ENCODE assay signal across 9 cellular contexts in genomic region chr10:16521311-16522016, GRCh38. TPM values are rescaled to one million over a fixed set of nuclear protein-coding genes. Genes with fewer than 3 reads are reported as not detected.
DNase-seq lines count a peak whose midpoint lies in the region; ATAC-seq, FAIRE-seq and TF ChIP-seq lines count a peak whose summit lies in the region.
"Had no signal": no experiment of that assay in that cellular context is flagged by ENCODE, and none has a peak within 500 bp of the region (broad histone marks: within the 10 kb centered on the region; RNA-seq: fewer than 3 reads in every experiment).

TSS of gene C1QL3 (minus strand) at chr10:16521879. CDS start at chr10:16521065, 814 bp downstream.

- no peak within 1 kb of the TSS for H3K18ac ChIP-seq in trophoblast cell (ENCODE audit: low read length)

- H3K27me3 Mint-ChIP-seq in activated T-cell treated with anti-CD3 and anti-CD28 coated beads, Interleukin-2, amount 50 U/mL, for 24 hours = peaks cover 39% of the 10 kb centered on the region

- no peak within 1 kb of the TSS for H2BK12ac ChIP-seq in trophoblast cell (ENCODE audit: low read length)

- peak within 1 kb of the TSS; percentile 77 for H3K4me3 Mint-ChIP-seq in activated T-cell treated with anti-CD3 and anti-CD28 coated beads, Interleukin-2, amount 50 U/mL, for 24 hours

- H2BK120ac ChIP-seq in trophoblast cell (ENCODE audit: insufficient read depth, low read length, poor library complexity) = no peak within 1 kb of the TSS

- H4K12ac ChIP-seq in trophoblast cell (ENCODE audit: low read depth, low read length) = no peak within 1 kb of the TSS

- peak; percentile 9 for DNase-seq in AG10803 (ENCODE audit: low read depth)
- peak; percentile 48 for DNase-seq in activated T-cell treated with anti-CD3 and anti-CD28 coated beads, Interleukin-2, amount 50 U/mL, for 24 hours
- DNase-seq in frontal cortex (ENCODE audit: low spot score in 2 of 2) = no peak
- DNase-seq in trophoblast cell = no peak
- DNase-seq in OCI-M2 (lab: John Stamatoyannopoulos, UW; ENCODE audit: unreplicated experiment) = no peak
- no peak for DNase-seq in COR-L47 (lab: John Stamatoyannopoulos, UW)

- H3K36me3 Mint-ChIP-seq in activated T-cell treated with anti-CD3 and anti-CD28 coated beads, Interleukin-2, amount 50 U/mL, for 24 hours (ENCODE audit: low read depth) = peaks cover 2% of the 10 kb centered on the region

- no peak within 1 kb of the TSS for H3K23ac ChIP-seq in trophoblast cell (ENCODE audit: low read length)

- no peaks in the 10 kb centered on the region for H3K36me3 ChIP-seq in trophoblast cell (ENCODE audit: control insufficient read depth in 1 of 2, insufficient read depth in 2 of 2, low read length in 2 of 2)

- peak within 1 kb of the TSS; percentile 49 for H3K4me3 ChIP-seq in AG10803 (ENCODE audit: low read length)
- peak within 1 kb of the TSS; percentile 43 for H3K4me3 ChIP-seq in trophoblast cell (ENCODE audit: low read depth, low read length)

- peaks cover 12% of the 10 kb centered on the region for H3K4me1 Mint-ChIP-seq in activated T-cell treated with anti-CD3 and anti-CD28 coated beads, Interleukin-2, amount 50 U/mL, for 24 hours (ENCODE audit: low read depth)

- no peak within 1 kb of the TSS for H4K8ac ChIP-seq in trophoblast cell (ENCODE audit: low read depth, low read length)

- peak within 1 kb of the TSS; percentile 5 for H4K91ac ChIP-seq in trophoblast cell (ENCODE audit: low read depth, low read length)

- no peak within 1 kb of the TSS for H3K9ac ChIP-seq in trophoblast cell (ENCODE audit: low read length)

- no peak within 1 kb of the TSS for H2AK5ac ChIP-seq in trophoblast cell (ENCODE audit: low read length)

- peak within 1 kb of the TSS; percentile 92 for H3K4me2 ChIP-seq in trophoblast cell (ENCODE audit: low read length)

- ATAC-seq in GM19025 (IDR thresholded peaks at IDR 0.05; ENCODE audit: low read depth, unreplicated experiment) (peak; percentile 25), HG03280 (IDR thresholded peaks at IDR 0.05; ENCODE audit: unreplicated experiment) (peak; percentile 30)

- no peak within 1 kb of the TSS for H3K27ac Mint-ChIP-seq in activated T-cell treated with anti-CD3 and anti-CD28 coated beads, Interleukin-2, amount 50 U/mL, for 24 hours

- no peak within 1 kb of the TSS for H3K27ac ChIP-seq in trophoblast cell (ENCODE audit: low read depth, low read length)

- peaks cover 35% of the 10 kb centered on the region for H3K27me3 ChIP-seq in trophoblast cell (ENCODE audit: insufficient read depth, low read length)

- WGBS in trophoblast cell (ENCODE audit: extremely low coverage, insufficient coverage, insufficient read length) = no CpG with 5 or more reads among the region's 68 CpGs

- peak within 1 kb of the TSS; percentile 58 for H3K14ac ChIP-seq in trophoblast cell (ENCODE audit: low read length)

- H3K4me1 ChIP-seq in trophoblast cell (ENCODE audit: control insufficient read depth in 1 of 2, insufficient read depth in 2 of 2, low read length in 2 of 2) = peaks cover 18% of the 10 kb centered on the region in 2 experiments

- no peaks in the 10 kb centered on the region for H3K79me1 ChIP-seq in trophoblast cell (ENCODE audit: low read length)

- no peak within 1 kb of the TSS for H2BK5ac ChIP-seq in trophoblast cell (ENCODE audit: low read depth, low read length, poor library complexity)

- no peak for FAIRE-seq in frontal cortex (lab: Jason Lieb, UNC)

- peak within 1 kb of the TSS; percentile 45 for H2AFZ ChIP-seq in trophoblast cell (ENCODE audit: insufficient read depth, low read length, poor library complexity)

- peaks cover 1% of the 10 kb centered on the region for H3K79me2 ChIP-seq in trophoblast cell (ENCODE audit: control insufficient read depth, insufficient read depth, low read length, poor library complexity)

- no peaks in the 10 kb centered on the region for H3K9me3 Mint-ChIP-seq in activated T-cell treated with anti-CD3 and anti-CD28 coated beads, Interleukin-2, amount 50 U/mL, for 24 hours

- no peak within 1 kb of the TSS for H3K4ac ChIP-seq in trophoblast cell (ENCODE audit: low read depth, low read length)

- no peaks in the 10 kb centered on the region for H3K9me3 ChIP-seq in trophoblast cell (ENCODE audit: insufficient read depth, low read depth, low read length)

- no peak for TF ChIP-seq CTCF in AG10803 (conservative IDR thresholded peaks at IDR 0.05; ENCODE audit: low read length)

RNA-seq across cellular contexts. Expression of gene C1QL3, which starts in this region (rescaled TPM):
- 70.5 TPM for total RNA-seq in frontal cortex
- 0.61 and 0.75 TPM in 2 replicates for polyA plus RNA-seq in trophoblast cell (2013)
- total RNA-seq: mononuclear cell had no signal

Comparison
In these comparisons a context has a peak if more than half of its experiments do, and no peak if none do; other contexts are left out.
1. DNase-seq: peak in AG10803 (single experiment) and activated T-cell treated with anti-CD3 and anti-CD28 coated beads, Interleukin-2, amount 50 U/mL, for 24 hours (single experiment); none in frontal cortex (0 of 2), trophoblast cell (0 of 2), OCI-M2 (single experiment) and COR-L47 (single experiment).